In the genomic region with DNA sequence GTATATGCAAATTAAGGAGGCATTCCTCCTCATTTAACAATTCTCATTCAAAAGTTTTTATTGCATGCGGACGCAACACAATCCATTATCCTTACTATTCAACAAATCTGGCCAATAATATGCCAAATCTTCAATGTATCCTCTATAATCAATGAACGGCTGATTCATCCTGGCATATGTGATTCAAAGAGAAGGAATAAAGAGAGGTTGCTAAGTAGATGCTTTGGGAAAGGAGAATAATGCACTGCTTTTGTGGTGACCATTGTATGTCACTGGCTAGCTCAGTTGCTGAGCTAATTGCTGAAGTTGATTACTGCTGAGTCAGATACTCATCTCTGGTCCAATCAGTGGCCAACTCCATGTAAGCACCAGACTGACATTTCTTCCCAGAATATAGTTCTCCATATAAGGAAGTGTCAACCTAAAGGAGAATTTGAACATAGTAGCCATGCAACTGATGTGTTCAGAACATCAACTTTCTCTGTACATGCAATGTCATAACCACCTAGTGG, we compare ENCODE assay signal across 3 cellular contexts.
TF ChIP-seq lines count a peak whose summit lies in the region.

No MANE protein-coding gene starts in this region.

TF ChIP-seq in A549, 52 proteins besides CTCF, POLR2A, EP300 and RAD21:
- TF ChIP-seq MAFK (IDR thresholded peaks at IDR 0.05; ENCODE audit: partially characterized antibody) (peak; percentile 51), MAZ (IDR thresholded peaks at IDR 0.05; ENCODE audit: borderline replicate concordance, low read depth, low read length) (no peak)

TF ChIP-seq in IMR-90, 13 proteins besides CTCF, POLR2A, EP300 and RAD21:
- TF ChIP-seq RFX5 (IDR thresholded peaks at IDR 0.05; ENCODE audit: low read depth, low read length) (no peak), MAFK (IDR thresholded peaks at IDR 0.05; ENCODE audit: low read depth, low read length) (peak; percentile 53)

TF ChIP-seq in K562, 482 proteins besides CTCF, POLR2A, EP300 and RAD21:
- TF ChIP-seq RBM14 (IDR thresholded peaks at IDR 0.05; ENCODE audit: borderline replicate concordance, insufficient read depth, low read depth, low read length) (no peak), ILF3 (IDR thresholded peaks at IDR 0.05; ENCODE audit: borderline replicate concordance) (no peak), ZNF316 (IDR thresholded peaks at IDR 0.05) (peak; percentile 5; the same call in 1 of the 2 replicates)
